ENCODE assay signal across 14 cellular contexts in the genomic region with DNA sequence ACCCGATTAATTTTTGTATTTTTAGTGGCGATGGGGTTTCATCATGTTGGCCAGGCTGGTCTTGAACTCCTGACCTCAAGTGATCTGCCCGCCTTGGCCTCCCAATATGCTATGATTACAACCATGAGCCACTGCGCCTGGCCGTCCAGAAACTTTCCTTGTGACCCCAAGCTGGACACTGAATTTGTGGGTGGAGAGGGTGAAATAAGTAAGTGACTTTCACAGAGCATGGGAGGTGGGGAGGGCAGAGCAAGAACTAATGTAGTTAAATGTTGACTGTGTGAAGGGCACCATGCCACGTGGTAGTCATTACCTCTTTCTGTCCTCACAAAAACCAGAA. TPM values are rescaled to one million over a fixed set of nuclear protein-coding genes. Genes with fewer than 3 reads are reported as not detected.
A peak's percentile ranks its signal among the peaks of the same experiment; 100 is the strongest.
DNase-seq lines count a peak whose midpoint lies in the region; ATAC-seq and TF ChIP-seq lines count a peak whose summit lies in the region.
"Had no signal": no experiment of that assay in that cellular context is flagged by ENCODE, and none has a peak within 500 bp of the region (broad histone marks: within the 10 kb centered on the region; RNA-seq: fewer than 3 reads in every experiment).

No MANE protein-coding gene starts in this region.

- no peak overlapping the region for H3K4me2 ChIP-seq in smooth muscle cell

- DNase-seq in activated naive CD4-positive, alpha-beta T cell treated with anti-CD3 and anti-CD28 coated beads for 36 hours, result no peak
- DNase-seq in activated naive CD4-positive, alpha-beta T cell treated with Interleukin-2 at 50 U/mL for 16 hours, result no peak
- no peak for DNase-seq in SJCRH30
- DNase-seq in endodermal cell, result no peak
- DNase-seq in smooth muscle cell (lab: John Stamatoyannopoulos, UW; ENCODE audit: unreplicated experiment), result no peak
- no peak for DNase-seq in SIG-M5 treated with dmso at 0.1 percent for 504 hours (lab: John Stamatoyannopoulos, UW; ENCODE audit: unreplicated experiment)
- DNase-seq in NCI-H524 treated with DMSO at 0.1 percent for 48 hours (lab: John Stamatoyannopoulos, UW), result no peak
- DNase-seq: anterior cingulate cortex; effector memory CD4-positive, alpha-beta T cell; RPMI8226; stimulated activated CD4-positive, alpha-beta T cell treated with anti-CD3 and anti-CD28 coated beads, Interleukin-2, amount 100 ng/mL, for 48 hours had no signal

- peak overlapping the region; percentile 46 for H3K27ac ChIP-seq in SJCRH30
- no peak overlapping the region for H3K27ac ChIP-seq in endodermal cell (ENCODE audit: low read depth, low read length)
- peak overlapping the region; percentile 56 for H3K27ac ChIP-seq in smooth muscle cell (ENCODE audit: low read depth)
- H3K27ac ChIP-seq: foreskin keratinocyte had no signal

- peaks cover 44% of the 10 kb centered on the region for H3K4me1 Mint-ChIP-seq in activated naive CD4-positive, alpha-beta T cell treated with anti-CD3 and anti-CD28 coated beads for 36 hours (ENCODE audit: low read depth)
- peaks cover 21% of the 10 kb centered on the region for H3K4me1 Mint-ChIP-seq in endodermal cell

- intact Hi-C loops in activated naive CD4-positive, alpha-beta T cell treated with anti-CD3 and anti-CD28 coated beads for 36 hours (cut with micrococcal nuclease), result loop anchor here (1.0 to 10.0 kb wide), 3 partner anchors 18 to 415 kb away; partner anchors contain the start of genes GNL2 and SF3A3

- peak overlapping the region; percentile 95 for H3K27ac Mint-ChIP-seq in activated naive CD4-positive, alpha-beta T cell treated with anti-CD3 and anti-CD28 coated beads for 36 hours
- H3K27ac Mint-ChIP-seq in endodermal cell, result peak overlapping the region; percentile 95

- H3K9ac ChIP-seq in endodermal cell (ENCODE audit: extremely low read depth, low read length, poor library complexity, severe bottlenecking) (no peak overlapping the region), smooth muscle cell (ENCODE audit: low read depth) (no peak overlapping the region)

- H3K4me3 Mint-ChIP-seq in activated naive CD4-positive, alpha-beta T cell treated with anti-CD3 and anti-CD28 coated beads for 36 hours, result no peak overlapping the region
- no peak overlapping the region for H3K4me3 Mint-ChIP-seq in endodermal cell

- CTCF ChIA-PET in activated naive CD4-positive, alpha-beta T cell treated with anti-CD3 and anti-CD28 coated beads for 36 hours (lab: Charles Lee), result interaction anchor here (1.0 to 7.1 kb wide), 6 partner anchors 9 to 151 kb away, joined by 3 to 57 read pairs (median 11); partner anchors contain the start of genes MTF1 and SF3A3

- H3K9me3 ChIP-seq in SJCRH30 (replicated peaks) (no peaks in the 10 kb centered on the region), endodermal cell (ENCODE audit: control insufficient read depth, low read length) (no peaks in the 10 kb centered on the region), smooth muscle cell (replicated peaks; ENCODE audit: low read depth) (no peaks in the 10 kb centered on the region)

- H3K36me3 ChIP-seq in SJCRH30 (peaks cover 11% of the 10 kb centered on the region), endodermal cell (ENCODE audit: control insufficient read depth, insufficient read depth, low read length) (no peaks in the 10 kb centered on the region), smooth muscle cell (ENCODE audit: low read depth) (no peaks in the 10 kb centered on the region)

- TF ChIP-seq CTCF in endodermal cell (conservative IDR thresholded peaks at IDR 0.05) (no peak), smooth muscle cell (IDR thresholded peaks at IDR 0.05; ENCODE audit: borderline replicate concordance, insufficient read depth, poor library complexity, severe bottlenecking) (no peak)

- no peak overlapping the region for H2AFZ ChIP-seq in smooth muscle cell (ENCODE audit: low read depth)

- no peaks in the 10 kb centered on the region for H3K27me3 Mint-ChIP-seq in activated naive CD4-positive, alpha-beta T cell treated with anti-CD3 and anti-CD28 coated beads for 36 hours (ENCODE audit: low read depth)
- no peaks in the 10 kb centered on the region for H3K27me3 Mint-ChIP-seq in endodermal cell (ENCODE audit: insufficient read depth)

- no peaks in the 10 kb centered on the region for H3K27me3 ChIP-seq in SJCRH30
- no peaks in the 10 kb centered on the region for H3K27me3 ChIP-seq in endodermal cell (ENCODE audit: control insufficient read depth, insufficient read depth, low read length, poor library complexity, severe bottlenecking)
- H3K27me3 ChIP-seq in smooth muscle cell (ENCODE audit: low read depth), result no peaks in the 10 kb centered on the region
- H3K27me3 ChIP-seq: foreskin keratinocyte had no signal

- peaks cover 35% of the 10 kb centered on the region for H3K4me1 ChIP-seq in SJCRH30
- peaks cover 9% of the 10 kb centered on the region for H3K4me1 ChIP-seq in endodermal cell (ENCODE audit: control insufficient read depth, insufficient read depth, low read length)
- peaks cover 18% of the 10 kb centered on the region for H3K4me1 ChIP-seq in smooth muscle cell (ENCODE audit: low read depth)

- no peak for ATAC-seq in GM21515 (IDR thresholded peaks at IDR 0.05; ENCODE audit: unreplicated experiment)

- 73 to 87% methylated on average over 4 to 6 of the region's 6 CpGs for WGBS in endodermal cell (ENCODE audit: insufficient coverage in 1 of 2, insufficient read length in 1 of 2), 2 experiments
- 88% methylated on average over 6 of the region's 6 CpGs for WGBS in smooth muscle cell (ENCODE audit: low lambda C conversion rate)

- H3K79me2 ChIP-seq in smooth muscle cell (ENCODE audit: low read depth), result peaks cover 21% of the 10 kb centered on the region

- H4K20me1 ChIP-seq in smooth muscle cell (ENCODE audit: low read depth), result peaks cover 17% of the 10 kb centered on the region

- H3K9me3 Mint-ChIP-seq in activated naive CD4-positive, alpha-beta T cell treated with anti-CD3 and anti-CD28 coated beads for 36 hours, result no peaks in the 10 kb centered on the region
- H3K9me3 Mint-ChIP-seq in endodermal cell, result peaks cover 3% of the 10 kb centered on the region

- peaks cover 25% of the 10 kb centered on the region for H3F3A ChIP-seq in smooth muscle cell (ENCODE audit: low read depth)

- H3K36me3 Mint-ChIP-seq in activated naive CD4-positive, alpha-beta T cell treated with anti-CD3 and anti-CD28 coated beads for 36 hours (ENCODE audit: low read depth), result peaks cover 9% of the 10 kb centered on the region
- H3K36me3 Mint-ChIP-seq in endodermal cell (ENCODE audit: low read depth), result no peaks in the 10 kb centered on the region
- H3K36me3 Mint-ChIP-seq: IgD-negative memory B cell had no signal

- no peak overlapping the region for H3K4me3 ChIP-seq in SJCRH30
- H3K4me3 ChIP-seq in endodermal cell (ENCODE audit: low read length), result no peak overlapping the region
- H3K4me3 ChIP-seq in smooth muscle cell, result no peak overlapping the region

RNA-seq across cellular contexts. Expression of gene UTP11, which starts 2.7 kb away (rescaled TPM):
- 10 to 100 TPM; 49.7 to 49.8 TPM for total RNA-seq in activated naive CD4-positive, alpha-beta T cell treated with anti-CD3 and anti-CD28 coated beads for 36 hours
- total RNA-seq in SJCRH30 (2014; rRNA removed; shearing (Covaris generic)), result 125 and 128 TPM in 2 replicates
- total RNA-seq in endodermal cell (10 to 100 TPM; 40.9 to 46.3 TPM), smooth muscle cell (72.4 and 73.5 TPM in 2 replicates)
- polyA plus RNA-seq in endodermal cell (2013, experiment 1 of 2), result 50.0 TPM
- 54.7 TPM for polyA plus RNA-seq in endodermal cell (2013, experiment 2 of 2)
- 43.7 and 44.4 TPM in 2 replicates for polyA plus RNA-seq in smooth muscle cell

RNA-seq across cellular contexts. Expression of gene FHL3, which starts 4.5 kb away (rescaled TPM):
- 10 to 100 TPM; 12.1 to 12.7 TPM for total RNA-seq in activated naive CD4-positive, alpha-beta T cell treated with anti-CD3 and anti-CD28 coated beads for 36 hours
- total RNA-seq in SJCRH30 (2014; rRNA removed; shearing (Covaris generic)), result 17.6 and 20.6 TPM in 2 replicates
- 10 to 100 TPM; 20.5 to 20.6 TPM for total RNA-seq in endodermal cell
- 22.3 TPM for polyA plus RNA-seq in endodermal cell (2013, experiment 1 of 2)
- polyA plus RNA-seq in endodermal cell (2013, experiment 2 of 2), result 22.3 TPM
- total RNA-seq in smooth muscle cell, result 29.5 and 32.0 TPM in 2 replicates
- polyA plus RNA-seq in smooth muscle cell, result 67.1 and 70.2 TPM in 2 replicates

RNA-seq across cellular contexts. Expression of gene SF3A3, which starts 20.0 kb away (rescaled TPM):
- total RNA-seq in activated naive CD4-positive, alpha-beta T cell treated with anti-CD3 and anti-CD28 coated beads for 36 hours, result 10 to 100 TPM; 88.2 to 89.9 TPM
- 187 and 190 TPM in 2 replicates for total RNA-seq in SJCRH30 (2014; rRNA removed; shearing (Covaris generic))
- 10 to 100 TPM; 89.3 to 97.0 TPM for total RNA-seq in endodermal cell
- polyA plus RNA-seq in endodermal cell (2013, experiment 1 of 2), result 86.4 TPM
- 84.4 TPM for polyA plus RNA-seq in endodermal cell (2013, experiment 2 of 2)
- total RNA-seq in smooth muscle cell, result 74.9 and 79.6 TPM in 2 replicates
- polyA plus RNA-seq in smooth muscle cell, result 50.8 and 54.0 TPM in 2 replicates

RNA-seq across cellular contexts. Expression of gene POU3F1, which starts 36.8 kb away (rescaled TPM):
- total RNA-seq in activated naive CD4-positive, alpha-beta T cell treated with anti-CD3 and anti-CD28 coated beads for 36 hours, result not detected
- 1.6 and 1.7 TPM in 2 replicates for total RNA-seq in SJCRH30 (2014; rRNA removed; shearing (Covaris generic))
- total RNA-seq in endodermal cell (under 1 TPM; 0.20 to 0.46 TPM), smooth muscle cell (not detected in 2 replicates)
- 9.7 TPM for polyA plus RNA-seq in endodermal cell (2013, experiment 1 of 2)
- 8.6 TPM for polyA plus RNA-seq in endodermal cell (2013, experiment 2 of 2)
- polyA plus RNA-seq in smooth muscle cell, result 0.55 and 1.4 TPM in 2 replicates
- polyA plus RNA-seq: IgD-negative memory B cell had no signal
